In genomic region chr12:53052419-53053222, GRCh38 we compare ENCODE assay signal across 8 cellular contexts. TPM values are rescaled to one million over a fixed set of nuclear protein-coding genes. Genes with fewer than 3 reads are reported as not detected.
DNase-seq lines count a peak whose midpoint lies in the region; ATAC-seq and TF ChIP-seq lines count a peak whose summit lies in the region.

No MANE protein-coding gene starts in this region.

- ATAC-seq in gastrocnemius medialis (peak; percentile 15 to 25), HG03342 (IDR thresholded peaks at IDR 0.05; ENCODE audit: unreplicated experiment) (no peak), HG02610 (IDR thresholded peaks at IDR 0.05; ENCODE audit: unreplicated experiment) (no peak)

- TF ChIP-seq CTCF in left ventricle myocardium inferior (IDR thresholded peaks at IDR 0.05; ENCODE audit: borderline replicate concordance) (no peak), gastrocnemius medialis (IDR thresholded peaks at IDR 0.05 in 4 of 5, conservative IDR thresholded peaks at IDR 0.05 in 1 of 5) (no peak), GM13977 (IDR thresholded peaks at IDR 0.05; ENCODE audit: extremely low read depth, insufficient read depth, missing control alignments) (no peak)

- DNase-seq in H4 (ENCODE audit: low spot score) (peak; percentile 73), adipocyte (ENCODE audit: low read depth) (peak; percentile 92), left ventricle myocardium inferior (peak; percentile 95), gastrocnemius medialis (peak; percentile 92 to 95), NCI-H2171 treated with DMSO at 0.1 percent for 48 hours (lab: John Stamatoyannopoulos, UW) (no peak), GM13977 (ENCODE audit: low spot score) (no peak)

- TF ChIP-seq POLR2A in gastrocnemius medialis (IDR thresholded peaks at IDR 0.05), result peak; percentile 76 to 85

- H3K27me3 ChIP-seq in adipocyte (replicated peaks; ENCODE audit: control insufficient read depth, insufficient read depth, low read length) (no peaks in the 10 kb centered on the region), left ventricle myocardium inferior (ENCODE audit: low read depth) (no peaks in the 10 kb centered on the region), gastrocnemius medialis (no peaks in the 10 kb centered on the region)

- H3K36me3 ChIP-seq in adipocyte (ENCODE audit: control insufficient read depth, insufficient read depth, low read length, severe bottlenecking) (peaks cover 44% of the 10 kb centered on the region), left ventricle myocardium inferior (peaks cover 41% of the 10 kb centered on the region), gastrocnemius medialis (peaks cover 0 to 9% of the 10 kb centered on the region in 2 donors)

- H3K27ac ChIP-seq in left ventricle myocardium inferior (replicated peaks) (peak overlapping the region; percentile 100), gastrocnemius medialis (peak overlapping the region; percentile 99 to 100 (median 100))

- in situ Hi-C loops in gastrocnemius medialis (cut with MboI; ENCODE audit: low sequenced_read_pairs in 4 of 4), result loop anchor here in 1 of 4 donors (25.0 kb wide), 1 partner anchor 135 kb away; the partner anchor contains the start of genes CSAD and ZNF740
- in situ Hi-C loops in GM13977 (cut with MboI; ENCODE audit: low pct_unique_long_range_greater_than_20kb, low sequenced_read_pairs, unreplicated experiment), result no loop called here

- H3K9me3 ChIP-seq in adipocyte (ENCODE audit: control insufficient read depth, low read length), result no peaks in the 10 kb centered on the region
- no peaks in the 10 kb centered on the region for H3K9me3 ChIP-seq in left ventricle myocardium inferior (replicated peaks)
- H3K9me3 ChIP-seq in gastrocnemius medialis, result no peaks in the 10 kb centered on the region

- peak overlapping the region; percentile 95 for H3K4me3 ChIP-seq in adipocyte (ENCODE audit: low read length)
- peak overlapping the region; percentile 87 for H3K4me3 ChIP-seq in left ventricle myocardium inferior
- peak overlapping the region; percentile 83 to 97 (median 95) for H3K4me3 ChIP-seq in gastrocnemius medialis

- intact Hi-C loops in left ventricle myocardium inferior (cut with micrococcal nuclease), result no loop called here
- intact Hi-C loops in gastrocnemius medialis (cut with DNase I; ENCODE audit: low total_unique reads), result loop anchor here (10.0 kb wide), 1 partner anchor 402 kb away; the partner anchor contains the start of gene PCBP2

- H3K4me1 ChIP-seq in adipocyte (ENCODE audit: control insufficient read depth, insufficient read depth, low read length) (peaks cover 67% of the 10 kb centered on the region), left ventricle myocardium inferior (peaks cover 100% of the 10 kb centered on the region), gastrocnemius medialis (peaks cover 50 to 65% of the 10 kb centered on the region in 2 donors)

- H3K9ac ChIP-seq in adipocyte (ENCODE audit: low read length), result peak overlapping the region; percentile 100

RNA-seq across cellular contexts. Expression of gene TNS2, which starts 2.8 kb away (rescaled TPM):
- 18.3 and 20.2 TPM in 2 replicates for total RNA-seq in H4 (2014; rRNA removed; shearing (Covaris generic))
- total RNA-seq in left ventricle myocardium inferior, result 109 TPM
- total RNA-seq in gastrocnemius medialis, result 100 to 1,000 TPM in 1 of 4 donors, 10 to 100 TPM in 3; 74.4 to 114 (median 91.9) TPM

RNA-seq across cellular contexts. Expression of gene SPRYD3, which starts 26.6 kb away (rescaled TPM):
- total RNA-seq in H4 (2014; rRNA removed; shearing (Covaris generic)), result 5.5 and 5.6 TPM in 2 replicates
- total RNA-seq in left ventricle myocardium inferior, result 49.1 TPM
- total RNA-seq in gastrocnemius medialis, result 10 to 100 TPM; 15.9 to 29.5 (median 25.5) TPM

RNA-seq across cellular contexts. Expression of gene IGFBP6, which starts 44.8 kb away (rescaled TPM):
- 265 and 375 TPM in 2 replicates for total RNA-seq in H4 (2014; rRNA removed; shearing (Covaris generic))
- total RNA-seq in left ventricle myocardium inferior, result 53.0 TPM
- 100 to 1,000 TPM in 1 of 4 donors, 10 to 100 TPM in 3; 67.3 to 143 (median 77.4) TPM for total RNA-seq in gastrocnemius medialis

RNA-seq across cellular contexts. Expression of gene EIF4B, which starts 46.4 kb away (rescaled TPM):
- 479 and 559 TPM in 2 replicates for total RNA-seq in H4 (2014; rRNA removed; shearing (Covaris generic))
- total RNA-seq in left ventricle myocardium inferior, result 390 TPM
- total RNA-seq in gastrocnemius medialis, result 100 to 1,000 TPM; 667 to 821 (median 740) TPM

RNA-seq across cellular contexts. Expression of gene SOAT2, which starts 50.7 kb away (rescaled TPM):
- total RNA-seq in H4 (2014; rRNA removed; shearing (Covaris generic)), result 0.06 TPM in 1 of 2 replicates, not detected in the other
- total RNA-seq in left ventricle myocardium inferior (not detected), gastrocnemius medialis (not detected)

Comparison
In these comparisons a context has a peak if more than half of its experiments do, and no peak if none do; other contexts are left out.
1. DNase-seq: peak in H4 (single experiment), adipocyte (single experiment), left ventricle myocardium inferior (single experiment) and gastrocnemius medialis (2 of 2); none in NCI-H2171 treated with DMSO at 0.1 percent for 48 hours (single experiment) and GM13977 (single experiment).
2. ATAC-seq: peak in gastrocnemius medialis (2 of 2); none in HG03342 (single experiment) and HG02610 (single experiment).
3. Peak in every context shown above with its lines, with median percentiles within 50 percentile points of each other: H3K4me3 ChIP-seq.